Comparison of ENCODE assay signal across 8 cellular contexts in the genomic region with DNA sequence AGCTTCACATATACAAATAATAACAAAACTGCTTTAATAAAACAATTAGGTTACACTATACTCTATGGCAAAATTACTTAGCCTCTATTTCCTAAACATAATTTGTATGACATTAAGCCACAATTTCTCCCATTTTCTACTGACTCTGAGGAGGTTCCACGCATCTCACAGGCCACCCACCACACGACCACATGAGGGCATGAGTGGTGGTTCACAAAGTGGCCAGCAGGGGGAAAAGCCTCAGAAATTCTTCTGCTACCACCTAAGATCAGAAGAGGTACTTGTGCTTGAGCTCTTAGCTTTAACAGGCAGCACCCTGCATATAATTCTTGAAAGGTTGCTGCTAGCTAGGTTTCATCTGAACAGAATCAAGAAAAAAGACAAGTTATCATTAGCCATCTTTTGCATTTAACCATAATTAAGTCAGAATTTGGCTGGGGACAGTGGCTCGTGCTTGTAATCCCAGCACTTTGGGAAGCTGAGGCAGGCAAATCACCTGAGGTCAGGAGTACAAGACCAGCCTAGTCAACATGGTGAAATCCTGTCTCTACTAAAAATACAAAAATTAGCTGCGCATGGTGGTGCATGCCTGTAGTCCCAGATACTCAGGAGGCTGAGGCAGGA. TPM values are rescaled to one million over a fixed set of nuclear protein-coding genes. Genes with fewer than 3 reads are reported as not detected.
DNase-seq lines count a peak whose midpoint lies in the region; ATAC-seq, FAIRE-seq and TF ChIP-seq lines count a peak whose summit lies in the region.

No MANE protein-coding gene starts in this region.

- in situ Hi-C loops in GM12878 (cut with MboI) = loop anchor here (10.0 kb wide), 1 partner anchor 217 kb away; no protein-coding TSS in a partner anchor

- POLR2A ChIA-PET in HEK293T (lab: Yijun Ruan, JAX) = interaction anchor here (3.3 kb wide), 1 partner anchor 10 kb away, joined by 17 read pairs; no protein-coding TSS in a partner anchor
- POLR2A ChIA-PET in GM12878 (lab: Charles Lee) = interaction anchor here (0.6 to 2.6 kb wide), 5 partner anchors 9 to 62 kb away, joined by 3 to 13 read pairs (median 4); no protein-coding TSS in a partner anchor

- H3K4me1 ChIP-seq in MM.1S (ENCODE audit: low read length) (peaks cover 49% of the 10 kb centered on the region), GM12878 (ENCODE audit: control insufficient read depth, insufficient read depth, low read length) (peaks cover 10% of the 10 kb centered on the region)

- peak overlapping the region; percentile 27; the same call in 1 of the 2 replicates for H3K4me2 ChIP-seq in MM.1S (ENCODE audit: low read depth, low read length)
- H3K4me2 ChIP-seq in GM12878 (ENCODE audit: control insufficient read depth, insufficient read depth) = peak overlapping the region; percentile 41; the same call in 1 of the 2 replicates

- H3K9me3 ChIP-seq in MM.1S (replicated peaks; ENCODE audit: insufficient read depth, low read length) = no peaks in the 10 kb centered on the region
- no peaks in the 10 kb centered on the region for H3K9me3 ChIP-seq in GM12878 (replicated peaks; ENCODE audit: control insufficient read depth, insufficient read depth, low read length)

- TF ChIP-seq CTCF in MM.1S (IDR thresholded peaks at IDR 0.05; ENCODE audit: low read length) (peak; percentile 88), GM12878 (IDR thresholded peaks at IDR 0.05 in 2 of 3, conservative IDR thresholded peaks at IDR 0.05 in 1 of 3; ENCODE audit: control insufficient read depth in 2 of 3, extremely low read depth in 1 of 3, insufficient read depth in 1 of 3, low read depth in 3 of 3, low read length in 3 of 3) (peak; percentile 80 to 89 (median 85))

- H3K27me3 ChIP-seq in MM.1S (replicated peaks; ENCODE audit: insufficient read depth, low read length) (no peaks in the 10 kb centered on the region), GM12878 (replicated peaks in 1 of 2; ENCODE audit: control insufficient read depth in 2 of 2, insufficient read depth in 2 of 2, low read length in 1 of 2) (no peaks in the 10 kb centered on the region)

- DNase-seq in NCI-H2081 (lab: John Stamatoyannopoulos, UW) (peak; percentile 35 to 61), NCI-H2081 treated with DMSO at 0.1 percent for 48 hours (lab: John Stamatoyannopoulos, UW) (no peak), HEK293T (ENCODE audit: extremely low spot score) (peak; percentile 58), MM.1S (peak; percentile 75), T1000 (lab: John Stamatoyannopoulos, UW) (peak; percentile 13), GM12878 (ENCODE audit: low read depth, low spot score) (no peak), left colon (peak; percentile 36 to 77)
- peak; percentile 53 to 65 (median 58) for DNase-seq in stimulated activated CD4-positive, alpha-beta T cell treated with anti-CD3 and anti-CD28 coated beads, TNF-alpha, amount 100 ng/mL, for 24 hours (ENCODE audit: low read depth in 3 of 3)

- no peak overlapping the region for H3K9ac ChIP-seq in MM.1S (ENCODE audit: low read length)
- no peak overlapping the region for H3K9ac ChIP-seq in GM12878 (ENCODE audit: control insufficient read depth, insufficient read depth, low read length)

- no peaks in the 10 kb centered on the region for H3K9me2 ChIP-seq in MM.1S (replicated peaks; ENCODE audit: insufficient read depth, low read length)

- peak; percentile 91 for FAIRE-seq in GM12878 (lab: Jason Lieb, UNC)

- intact Hi-C loops in GM12878 (cut with micrococcal nuclease; ENCODE audit: unreplicated experiment) (loop anchor here (5.0 kb wide), 1 partner anchor 64 kb away; no protein-coding TSS in a partner anchor), left colon (cut with DNase I, micrococcal nuclease) (no loop called here)

- 0 out of 2 replicates have a peak, but pooled peaks cover 5% of the 10 kb centered on the region for H4K20me1 ChIP-seq in MM.1S (ENCODE audit: insufficient read depth, low read length)
- H4K20me1 ChIP-seq in GM12878 (ENCODE audit: control insufficient read depth, insufficient read depth) = no peaks in the 10 kb centered on the region

- RAD21 ChIA-PET in GM12878 (lab: Charles Lee; ENCODE audit: unreplicated experiment) = interaction anchor here (0.7 to 3.8 kb wide), 15 partner anchors 8 to 490 kb away, joined by 3 to 61 read pairs (median 5); a partner anchor contains a TSS

- H3K27ac ChIP-seq in MM.1S (ENCODE audit: low read length) = no peak overlapping the region
- H3K27ac ChIP-seq in GM12878 (ENCODE audit: control insufficient read depth, insufficient read depth) = no peak overlapping the region

- TF ChIP-seq EP300 in GM12878 (IDR thresholded peaks at IDR 0.05; ENCODE audit: borderline replicate concordance in 1 of 2, control insufficient read depth in 1 of 2, low read depth in 2 of 2, low read length in 2 of 2) = no peak

- SMC1A ChIA-PET in GM12878 (lab: Charles Lee; ENCODE audit: uncharacterized antibody, unreplicated experiment) = interaction anchor here (1.0 to 3.7 kb wide), 28 partner anchors 8 to 221 kb away, joined by 3 to 73 read pairs (median 8); a partner anchor contains a TSS

- H2AFZ ChIP-seq in MM.1S (ENCODE audit: low read length) (no peak overlapping the region), GM12878 (ENCODE audit: control insufficient read depth, low read depth, low read length) (no peak overlapping the region)

- WGBS in GM12878 (ENCODE audit: insufficient coverage, insufficient replicate concordance, low lambda C conversion rate, missing lambda C conversion rate) = 38% methylated on average over 4 of the region's 4 CpGs

- H3K79me2 ChIP-seq in MM.1S (ENCODE audit: low read length) (peaks cover 98% of the 10 kb centered on the region), GM12878 (ENCODE audit: control insufficient read depth, insufficient read depth, low read length) (peaks cover 74% of the 10 kb centered on the region)

- BruUV-seq in GM12878 (replicated peaks; lab: Mats Ljungman, UMichigan) = no TSS peak

- no peak for TF ChIP-seq POLR2A in GM12878 (IDR thresholded peaks at IDR 0.05; ENCODE audit: low read depth, low read length)

- peaks cover 41% of the 10 kb centered on the region for H3F3A ChIP-seq in MM.1S (ENCODE audit: insufficient read depth, low read length)

- CTCF ChIA-PET in HEK293T (lab: Yijun Ruan, JAX) (interaction anchor here (0.6 to 1.5 kb wide), 5 partner anchors 10 to 320 kb away, joined by 3 to 10 read pairs (median 4); no protein-coding TSS in a partner anchor), GM12878 (lab: Yijun Ruan, JAX) (interaction anchor here (0.6 to 4.9 kb wide), 43 partner anchors 9 to 821 kb away, joined by 3 to 156 read pairs (median 6); a partner anchor contains a TSS)

- no peak overlapping the region for H3K4me3 ChIP-seq in MM.1S (ENCODE audit: low read length)
- H3K4me3 ChIP-seq in GM12878 = 0 out of 2 replicates have a peak overlapping the region, but pooled peaks have one; percentile 16

- peak; percentile 89 for ATAC-seq in GM12878
- peak; percentile 80 for ATAC-seq in left colon

- TF ChIP-seq RAD21 in GM12878 (IDR thresholded peaks at IDR 0.05; ENCODE audit: insufficient read depth, low read depth, low read length) = peak; percentile 59

- H3K36me3 ChIP-seq in MM.1S (replicated peaks; ENCODE audit: insufficient read depth, low read length) (peaks cover 12% of the 10 kb centered on the region; the same call in 1 of the 2 replicates), GM12878 (ENCODE audit: control insufficient read depth in 2 of 2, insufficient read depth in 2 of 2, low read length in 1 of 2) (peaks cover 1 to 17% of the 10 kb centered on the region in 2 experiments)

RNA-seq across cellular contexts. Expression of a gene that starts 7.7 kb away (rescaled TPM):
- 224 and 269 TPM in 2 replicates for total RNA-seq in GM12878 (2013; cell fraction: nucleolus; rRNA removed)
- total RNA-seq in GM12878 (2014; rRNA removed) (131 and 142 TPM in 2 replicates), GM12878 (2014; rRNA removed; fragmentation: Illumina TruSeq; extraction: Trizol) (189 and 193 TPM in 2 replicates), GM12878 (2021) (154 and 164 TPM in 2 replicates), left colon (10 to 100 TPM in 1 of 2 donors, 1 to 10 TPM in 1; 9.3 to 13.3 TPM)
- 125 TPM for polyA plus RNA-seq in GM12878 (2011; ENCODE audit: low read depth)
- polyA plus RNA-seq in GM12878 (2011; rRNA removed) (324 and 342 TPM in 2 replicates), GM12878 (2014; fragmentation: Illumina TruSeq; extraction: Trizol) (349 and 479 TPM in 2 replicates), GM12878 (2014; fragmentation: Nextera tagmentation; extraction: Ambion mirVana) (100 to 1,000 TPM; 175 to 268 TPM), GM12878 (2014; rRNA removed) (189 and 214 TPM in 2 replicates), GM12878 (2016; fragmentation: Nextera tagmentation; extraction: Ambion mirVana) (100 to 1,000 TPM; 196 to 207 TPM)
- polyA plus RNA-seq in GM12878 (2011; cell fraction: cytosol; rRNA removed) = 274 and 296 TPM in 2 replicates
- 183 and 185 TPM in 2 replicates for polyA plus RNA-seq in GM12878 (2011; cell fraction: nucleus; rRNA removed)
- polyA plus RNA-seq in GM12878 (2012) = 143 and 162 TPM in 2 replicates
- 256 and 266 TPM in 2 replicates for polyA minus RNA-seq in GM12878 (2011; rRNA and poly(A)+ RNA removed)
- 41.6 and 57.9 TPM in 2 replicates for polyA minus RNA-seq in GM12878 (2011; cell fraction: cytosol; rRNA and poly(A)+ RNA removed)
- 110 and 141 TPM in 2 replicates for polyA minus RNA-seq in GM12878 (2011; cell fraction: nucleus; rRNA and poly(A)+ RNA removed)

RNA-seq across cellular contexts. Expression of a gene that starts 10.9 kb away (rescaled TPM):
- 42.4 and 42.7 TPM in 2 replicates for total RNA-seq in GM12878 (2013; cell fraction: nucleolus; rRNA removed)
- total RNA-seq in GM12878 (2014; rRNA removed) (34.8 and 40.7 TPM in 2 replicates), GM12878 (2014; rRNA removed; fragmentation: Illumina TruSeq; extraction: Trizol) (40.7 and 41.0 TPM in 2 replicates), GM12878 (2021) (40.7 and 41.3 TPM in 2 replicates), left colon (10 to 100 TPM; 73.9 to 77.7 TPM)
- polyA plus RNA-seq in GM12878 (2011; ENCODE audit: low read depth) = 14.5 TPM
- polyA plus RNA-seq in GM12878 (2011; rRNA removed) (40.5 and 53.1 TPM in 2 replicates), GM12878 (2014; fragmentation: Illumina TruSeq; extraction: Trizol) (54.1 and 63.7 TPM in 2 replicates), GM12878 (2014; fragmentation: Nextera tagmentation; extraction: Ambion mirVana) (10 to 100 TPM; 15.6 to 21.4 TPM), GM12878 (2014; rRNA removed) (25.7 and 28.7 TPM in 2 replicates), GM12878 (2016; fragmentation: Nextera tagmentation; extraction: Ambion mirVana) (10 to 100 TPM; 12.9 to 14.3 TPM)
- polyA plus RNA-seq in GM12878 (2011; cell fraction: cytosol; rRNA removed) = 17.2 and 20.7 TPM in 2 replicates
- polyA plus RNA-seq in GM12878 (2011; cell fraction: nucleus; rRNA removed) = 31.1 and 32.9 TPM in 2 replicates
- 22.0 and 22.3 TPM in 2 replicates for polyA plus RNA-seq in GM12878 (2012)
- polyA minus RNA-seq in GM12878 (2011; rRNA and poly(A)+ RNA removed) = 28.9 and 29.1 TPM in 2 replicates
- 10.6 and 15.2 TPM in 2 replicates for polyA minus RNA-seq in GM12878 (2011; cell fraction: cytosol; rRNA and poly(A)+ RNA removed)
- 21.0 and 32.7 TPM in 2 replicates for polyA minus RNA-seq in GM12878 (2011; cell fraction: nucleus; rRNA and poly(A)+ RNA removed)

RNA-seq across cellular contexts. Expression of a gene that starts 54.5 kb away (rescaled TPM):
- 12.1 and 12.9 TPM in 2 replicates for total RNA-seq in GM12878 (2013; cell fraction: nucleolus; rRNA removed)
- total RNA-seq in GM12878 (2014; rRNA removed) (2.3 and 2.6 TPM in 2 replicates), GM12878 (2014; rRNA removed; fragmentation: Illumina TruSeq; extraction: Trizol) (2.2 and 2.8 TPM in 2 replicates), GM12878 (2021) (1.6 and 2.1 TPM in 2 replicates), left colon (1 to 10 TPM; 1.7 to 2.6 TPM)
- polyA plus RNA-seq in GM12878 (2011; ENCODE audit: low read depth) = 0.98 TPM
- polyA plus RNA-seq in GM12878 (2011; rRNA removed) (0.76 and 1.2 TPM in 2 replicates), GM12878 (2014; fragmentation: Illumina TruSeq; extraction: Trizol) (0.60 and 1.2 TPM in 2 replicates), GM12878 (2014; fragmentation: Nextera tagmentation; extraction: Ambion mirVana) (under 1 TPM; 0.16 to 0.20 TPM), GM12878 (2014; rRNA removed) (0.69 and 1.2 TPM in 2 replicates), GM12878 (2016; fragmentation: Nextera tagmentation; extraction: Ambion mirVana) (under 1 TPM; 0.47 to 0.68 TPM)
- 0.20 and 0.27 TPM in 2 replicates for polyA plus RNA-seq in GM12878 (2011; cell fraction: cytosol; rRNA removed)
- polyA plus RNA-seq in GM12878 (2011; cell fraction: nucleus; rRNA removed) = 4.3 and 4.7 TPM in 2 replicates
- 0.58 and 1.3 TPM in 2 replicates for polyA plus RNA-seq in GM12878 (2012)
- 7.1 and 8.1 TPM in 2 replicates for polyA minus RNA-seq in GM12878 (2011; rRNA and poly(A)+ RNA removed)
- polyA minus RNA-seq in GM12878 (2011; cell fraction: cytosol; rRNA and poly(A)+ RNA removed) = not detected in 2 replicates
- polyA minus RNA-seq in GM12878 (2011; cell fraction: nucleus; rRNA and poly(A)+ RNA removed) = 19.9 and 25.2 TPM in 2 replicates

Comparison
In these comparisons a context has a peak if more than half of its experiments do, and no peak if none do; other contexts are left out.
1. DNase-seq: peak in NCI-H2081 (2 of 2), HEK293T (single experiment), MM.1S (single experiment), T1000 (single experiment), left colon (2 of 2) and stimulated activated CD4-positive, alpha-beta T cell treated with anti-CD3 and anti-CD28 coated beads, TNF-alpha, amount 100 ng/mL, for 24 hours (3 of 3); none in NCI-H2081 treated with DMSO at 0.1 percent for 48 hours (single experiment) and GM12878 (single experiment).
2. RNA of a gene that starts 7.7 kb away (total RNA-seq): 131 to 269 TPM in GM12878; 9.3 to 13.3 TPM in left colon; every median in the first group is over 4 times any median in the second.